Comparison of ENCODE assay signal across 8 cellular contexts in the genomic region with DNA sequence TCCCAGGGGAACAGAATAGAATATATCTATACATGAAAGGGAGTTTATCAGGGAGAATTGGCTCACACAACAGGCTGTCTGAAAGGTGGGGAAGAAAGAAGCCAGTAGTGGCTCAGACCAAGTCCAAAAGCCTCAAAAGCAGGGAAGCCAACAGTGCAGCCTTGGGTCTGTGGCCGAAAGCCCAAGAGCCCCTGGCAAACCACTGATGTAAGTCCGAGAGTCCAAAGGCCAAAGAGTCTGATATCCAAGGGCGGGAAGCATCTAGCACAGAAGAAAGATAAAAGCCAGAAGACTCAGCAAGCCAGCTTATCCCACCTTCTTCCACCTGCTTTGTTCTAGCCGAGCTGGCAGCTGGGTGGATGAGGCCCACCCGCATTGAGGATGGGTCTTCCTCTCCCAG.
"Had no signal": no experiment of that assay in that cellular context is flagged by ENCODE, and none has a peak within 500 bp of the region (broad histone marks: within the 10 kb centered on the region; RNA-seq: fewer than 3 reads in every experiment).

No MANE protein-coding gene starts in this region.

- H3K36me3 Mint-ChIP-seq: IgD-negative memory B cell had no signal

- H3K4me3 ChIP-seq: GM23338 had no signal

- H3K27ac Mint-ChIP-seq: GM23338, H9, IgD-negative memory B cell had no signal

- H2AFZ ChIP-seq: GM23338 had no signal

- H3K4me1 Mint-ChIP-seq: GM23338, H9, IgD-negative memory B cell had no signal

- DNase-seq: H9, HCEC 1CT, KBM-7 had no signal

- ATAC-seq: GM23338 had no signal

- FAIRE-seq: H1, H54, HTR-8/SVneo had no signal

- H3K4me2 ChIP-seq: GM23338 had no signal

- H3K4me3 Mint-ChIP-seq: GM23338, H9, IgD-negative memory B cell had no signal
